In genomic region chr14:69037790-69038448, GRCh38 we compare ENCODE assay signal across 1 cellular context.
A peak's percentile ranks its signal among the peaks of the same experiment; 100 is the strongest.
TF ChIP-seq lines count a peak whose summit lies in the region.

No MANE protein-coding gene starts in this region.

TF ChIP-seq in SK-N-SH, 30 proteins besides CTCF, POLR2A, EP300 and RAD21 (continued from another document):
- TF ChIP-seq MAX (IDR thresholded peaks at IDR 0.05; ENCODE audit: low read depth) (no peak), GATA2 (CRISPR knock-in tag; IDR thresholded peaks at IDR 0.05) (peak; percentile 57), TCF12 (IDR thresholded peaks at IDR 0.05) (no peak), TEAD4 (IDR thresholded peaks at IDR 0.05; ENCODE audit: borderline replicate concordance, insufficient read depth) (no peak), USF2 (IDR thresholded peaks at IDR 0.05; ENCODE audit: borderline replicate concordance, low read depth, low read length) (no peak), FOSL2 (IDR thresholded peaks at IDR 0.05; ENCODE audit: borderline replicate concordance, low read depth) (peak; percentile 48; the same call in 1 of the 2 replicates), NFIC (IDR thresholded peaks at IDR 0.05; ENCODE audit: borderline replicate concordance) (no peak), FOXM1 (IDR thresholded peaks at IDR 0.05; ENCODE audit: low read depth) (no peak), RFX5 (IDR thresholded peaks at IDR 0.05; ENCODE audit: low read length) (no peak), USF1 (IDR thresholded peaks at IDR 0.05; ENCODE audit: borderline replicate concordance, low read depth) (no peak), RXRA (IDR thresholded peaks at IDR 0.05; ENCODE audit: borderline replicate concordance, low read depth) (no peak)
TF ChIP-seq in SK-N-SH: peak in this region for 7.
